26 cellular contexts compared by ENCODE assay signal in genomic region chr1:49252917-49253316, GRCh38.
"Had no signal": no experiment of that assay in that cellular context is flagged by ENCODE, and none has a peak within 500 bp of the region (broad histone marks: within the 10 kb centered on the region; RNA-seq: fewer than 3 reads in every experiment).

No MANE protein-coding gene starts in this region.

- DNase-seq: stimulated activated CD4-positive, alpha-beta T cell treated with anti-CD3 and anti-CD28 coated beads, Interleukin-2, amount 100 ng/mL, for 48 hours; stimulated activated CD4-positive, alpha-beta T cell treated with anti-CD3 and anti-CD28 coated beads, Interleukin-4, amount 100 ng/mL, for 1 hour; stimulated activated CD4-positive, alpha-beta T cell treated with anti-CD3 and anti-CD28 coated beads, Interleukin-4, amount 100 ng/mL, for 24 hours; stimulated activated CD4-positive, alpha-beta T cell treated with anti-CD3 and anti-CD28 coated beads, Interleukin-4, amount 100 ng/mL, for 4 hours; stimulated activated CD8-positive, alpha-beta memory T cell treated with anti-CD3 and anti-CD28 coated beads, Interleukin-4, amount 100 ng/mL, for 48 hours; stimulated activated naive B cell treated with anti-CD40 and anti-IgM and Interleukin-4, amounts not matched to agents 10 μg/mL and 1 μg/mL and 100 μg/mL, for 72 hours; stimulated activated naive CD4-positive, alpha-beta T cell; stimulated activated naive CD4-positive, alpha-beta T cell treated with Interleukin-2 at 50 U/mL for 16 hours; stimulated activated naive CD8-positive, alpha-beta T cell treated with anti-CD3 and anti-CD28 coated beads, Interleukin-15, amount 100 ng/mL, for 72 hours; stimulated activated naive CD8-positive, alpha-beta T cell treated with anti-CD3 and anti-CD28 coated beads, Interleukin-15, Interleukin-2, amounts not matched to agents 100 U/mL and 50 U/mL, for 24 hours; stomach; substantia nigra; testis; thyroid gland; tibial artery; transverse colon; trophoblast cell; upper lobe of left lung; upper lobe of right lung; uterus had no signal

- H3K36me3 ChIP-seq: stomach, suprapubic skin, thoracic aorta, thyroid gland, tibial artery, tibial nerve, transverse colon, upper lobe of left lung, upper lobe of right lung, uterus, vagina had no signal

- ATAC-seq: stimulated activated effector memory CD8-positive, alpha-beta T cell treated with anti-CD3 and anti-CD28 coated beads, Interleukin-12 subunit alpha, Interleukin-12 subunit beta, amount 100 ng/mL, for 72 hours; stimulated activated memory B cell treated with anti-CD40 and anti-IgM and Interleukin-4, amounts not matched to agents 10 μg/mL and 1 μg/mL and 100 μg/mL, for 72 hours; stimulated activated naive B cell treated with anti-CD40 and anti-IgM and Interleukin-4, amounts not matched to agents 10 μg/mL and 1 μg/mL and 100 μg/mL, for 72 hours; stimulated activated naive CD8-positive, alpha-beta T cell treated with anti-CD3 and anti-CD28 coated beads, Interleukin-15, amount 100 ng/mL, for 72 hours; stimulated activated naive CD8-positive, alpha-beta T cell treated with anti-CD3 and anti-CD28 coated beads, Interleukin-15, Interleukin-2, amounts not matched to agents 100 U/mL and 50 U/mL, for 24 hours; upper lobe of right lung had no signal

- H3K4me3 ChIP-seq: stomach, suprapubic skin, testis, thoracic aorta, thyroid gland, tibial artery, tibial nerve, transverse colon, upper lobe of left lung, upper lobe of right lung, uterus, vagina had no signal

- H3K9me3 ChIP-seq: testis, thoracic aorta, thyroid gland, upper lobe of right lung, uterus, vagina had no signal

- H3K27ac ChIP-seq: stomach, suprapubic skin, testis, thoracic aorta, thyroid gland, tibial artery, tibial nerve, transverse colon, upper lobe of left lung, upper lobe of right lung, uterus, vagina had no signal

- H3K4me1 ChIP-seq: stomach, suprapubic skin, testis, thyroid gland, tibial artery, tibial nerve, transverse colon, upper lobe of left lung, upper lobe of right lung, uterus, vagina had no signal
